ENCODE assay signal across 15 cellular contexts in genomic region chr4:149841686-149842085, GRCh38. TPM values are rescaled to one million over a fixed set of nuclear protein-coding genes. Genes with fewer than 3 reads are reported as not detected.
DNase-seq lines count a peak whose midpoint lies in the region; ATAC-seq lines count a peak whose summit lies in the region.
"Had no signal": no experiment of that assay in that cellular context is flagged by ENCODE, and none has a peak within 500 bp of the region (broad histone marks: within the 10 kb centered on the region; RNA-seq: fewer than 3 reads in every experiment).

No MANE protein-coding gene starts in this region.

- no peaks in the 10 kb centered on the region for H3K27me3 Mint-ChIP-seq in natural killer cell treated with Interleukin-12 subunit alpha and Interleukin-12 subunit beta and Interleukin-15 and Interleukin-18, amount 100 ng/mL, for 72 hours
- H3K27me3 Mint-ChIP-seq: CD4-positive, CD25-positive, alpha-beta regulatory T cell; IgD-negative memory B cell had no signal

- H3K36me3 Mint-ChIP-seq in natural killer cell treated with Interleukin-12 subunit alpha and Interleukin-12 subunit beta and Interleukin-15 and Interleukin-18, amount 100 ng/mL, for 72 hours: peaks cover 1% of the 10 kb centered on the region
- H3K36me3 Mint-ChIP-seq: CD4-positive, CD25-positive, alpha-beta regulatory T cell; IgD-negative memory B cell had no signal

- no peaks in the 10 kb centered on the region for H3K4me1 Mint-ChIP-seq in natural killer cell treated with Interleukin-12 subunit alpha and Interleukin-12 subunit beta and Interleukin-15 and Interleukin-18, amount 100 ng/mL, for 72 hours (ENCODE audit: low read depth in 2 of 2)
- H3K4me1 Mint-ChIP-seq: CD4-positive, CD25-positive, alpha-beta regulatory T cell; IgD-negative memory B cell had no signal

- ATAC-seq in natural killer cell treated with Interleukin-12 subunit alpha and Interleukin-12 subunit beta and Interleukin-15 and Interleukin-18, amount 100 ng/mL, for 72 hours: no peak
- ATAC-seq in GM21825 (IDR thresholded peaks at IDR 0.05; ENCODE audit: unreplicated experiment): no peak

- DNase-seq in AG08395 (ENCODE audit: low spot score): peak; percentile 3
- DNase-seq in GM04503 (ENCODE audit: low read depth): peak; percentile 3
- DNase-seq in M059J (ENCODE audit: low read depth): peak; percentile 67
- DNase-seq in kidney tubule cell (ENCODE audit: low spot score): peak; percentile 9
- DNase-seq in natural killer cell treated with Interleukin-12 subunit alpha and Interleukin-12 subunit beta and Interleukin-15 and Interleukin-18, amount 100 ng/mL, for 72 hours (ENCODE audit: low spot score): no peak
- no peak for DNase-seq in stimulated activated CD4-positive, alpha-beta T cell treated with anti-CD3 and anti-CD28 coated beads, Interleukin-2, amount 100 ng/mL, for 48 hours
- no peak for DNase-seq in KBM-7
- DNase-seq: CD4-positive, CD25-positive, alpha-beta regulatory T cell; GDM1; GM23248; H7 had no signal

- in situ Hi-C loops in KBM-7 (cut with MboI; ENCODE audit: low pct_unique_long_range_greater_than_20kb, low sequenced_read_pairs): no loop called here

- peaks cover 6% of the 10 kb centered on the region for H3K9me3 Mint-ChIP-seq in natural killer cell treated with Interleukin-12 subunit alpha and Interleukin-12 subunit beta and Interleukin-15 and Interleukin-18, amount 100 ng/mL, for 72 hours
- H3K9me3 Mint-ChIP-seq: IgD-negative memory B cell had no signal

- no peak overlapping the region for H3K4me3 Mint-ChIP-seq in natural killer cell treated with Interleukin-12 subunit alpha and Interleukin-12 subunit beta and Interleukin-15 and Interleukin-18, amount 100 ng/mL, for 72 hours
- H3K4me3 Mint-ChIP-seq: CD4-positive, CD25-positive, alpha-beta regulatory T cell; IgD-negative memory B cell had no signal

- no peak overlapping the region for H3K27ac Mint-ChIP-seq in natural killer cell treated with Interleukin-12 subunit alpha and Interleukin-12 subunit beta and Interleukin-15 and Interleukin-18, amount 100 ng/mL, for 72 hours
- H3K27ac Mint-ChIP-seq: CD4-positive, CD25-positive, alpha-beta regulatory T cell; IgD-negative memory B cell had no signal

RNA-seq across cellular contexts. Expression of gene IQCM, which starts 26.0 kb away (rescaled TPM):
- not detected in 2 replicates for total RNA-seq in M059J (2014; rRNA removed; shearing (Covaris generic))
- not detected for total RNA-seq in natural killer cell treated with Interleukin-12 subunit alpha and Interleukin-12 subunit beta and Interleukin-15 and Interleukin-18, amount 100 ng/mL, for 72 hours
- total RNA-seq: A673; CD4-positive, CD25-positive, alpha-beta regulatory T cell; Daoy had no signal

Comparison
In these comparisons a context has a peak if more than half of its experiments do, and no peak if none do; other contexts are left out.
1. DNase-seq: peak in AG08395 (single experiment), GM04503 (single experiment), M059J (single experiment) and kidney tubule cell (single experiment); none in natural killer cell treated with Interleukin-12 subunit alpha and Interleukin-12 subunit beta and Interleukin-15 and Interleukin-18, amount 100 ng/mL, for 72 hours (single experiment), stimulated activated CD4-positive, alpha-beta T cell treated with anti-CD3 and anti-CD28 coated beads, Interleukin-2, amount 100 ng/mL, for 48 hours (0 of 2) and KBM-7 (single experiment).